Comparison of ENCODE assay signal across 29 cellular contexts in genomic region chr6:16649241-16649640, GRCh38.
"Had no signal": no experiment of that assay in that cellular context is flagged by ENCODE, and none has a peak within 500 bp of the region (broad histone marks: within the 10 kb centered on the region; RNA-seq: fewer than 3 reads in every experiment).

No MANE protein-coding gene starts in this region.

- H3K36me3 ChIP-seq: MG63, Peyer's patch had no signal

- H3K4me3 ChIP-seq: cardiac muscle cell, MG63, Peyer's patch, SJSA1 had no signal

- ATAC-seq: activated CD8-positive, alpha-beta T cell treated with anti-CD3 and anti-CD28 coated beads, Interleukin-2, amount 10 ng/mL, durations not matched to agents 7 days and 5 days; activated naive CD4-positive, alpha-beta T cell treated with anti-CD3 and anti-CD28 coated beads, Interleukin-2, amount 50 U/mL, for 72 hours; activated naive CD8-positive, alpha-beta T cell treated with anti-CD3 and anti-CD28 coated beads, Interleukin-2, amount 50 U/mL, for 24 hours; SK-N-SH treated with all-trans-retinoic acid at 6 μM for 48 hours; WTC11 had no signal

- H3K27me3 ChIP-seq: brain microvascular endothelial cell, cardiac muscle cell, MG63, Peyer's patch, SJSA1 had no signal

- H3K27ac ChIP-seq: brain microvascular endothelial cell, cardiac muscle cell, Peyer's patch, RWPE1, SJSA1 had no signal

- DNase-seq: activated CD4-positive, alpha-beta T cell treated with anti-CD3 and anti-CD28 coated beads for 48 hours; activated CD4-positive, alpha-beta T cell treated with anti-CD3 and anti-CD28 coated beads, Interleukin-2, amount 50 U/mL, for 4 hours; activated CD4-positive, CD25-positive, alpha-beta regulatory T cell treated with anti-CD3 and anti-CD28 coated beads, Interleukin-2, amount 50 U/mL, for 72 hours; activated CD8-positive, alpha-beta memory T cell treated with anti-CD3 and anti-CD28 coated beads, Interleukin-2, amount 50 U/mL, for 48 hours; activated CD8-positive, alpha-beta T cell treated with anti-CD3 and anti-CD28 coated beads, Interleukin-2, amount 10 ng/mL, durations not matched to agents 7 days and 5 days; activated effector memory CD4-positive, alpha-beta T cell treated with anti-CD3 and anti-CD28 coated beads, Interleukin-2, amount 50 U/mL, for 16 hours; activated naive CD4-positive, alpha-beta T cell treated with Interleukin-2 at 50 U/mL for 16 hours; activated naive CD8-positive, alpha-beta T cell treated with anti-CD3 and anti-CD28 coated beads, Interleukin-2, amount 50 U/mL, for 24 hours; activated T-cell treated with anti-CD3 and anti-CD28 coated beads, Interleukin-2, amount 50 U/mL, for 1 hour; amygdala; brain microvascular endothelial cell; KG1; MG63; MV-4-11; NCI-H1092 treated with DMSO at 0.1 percent for 48 hours; NCI-H1436; NCI-H1694 treated with DMSO at 0.1 percent for 48 hours; NCI-H2029 treated with DMSO at 0.1 percent for 48 hours; NCI-H510A treated with DMSO at 0.1 percent for 48 hours; NCI-H69; Peyer's patch; SHP77; T-helper 9 cell had no signal

- H3K9me3 ChIP-seq: MG63, Peyer's patch, SJSA1 had no signal
